In the genomic region with DNA sequence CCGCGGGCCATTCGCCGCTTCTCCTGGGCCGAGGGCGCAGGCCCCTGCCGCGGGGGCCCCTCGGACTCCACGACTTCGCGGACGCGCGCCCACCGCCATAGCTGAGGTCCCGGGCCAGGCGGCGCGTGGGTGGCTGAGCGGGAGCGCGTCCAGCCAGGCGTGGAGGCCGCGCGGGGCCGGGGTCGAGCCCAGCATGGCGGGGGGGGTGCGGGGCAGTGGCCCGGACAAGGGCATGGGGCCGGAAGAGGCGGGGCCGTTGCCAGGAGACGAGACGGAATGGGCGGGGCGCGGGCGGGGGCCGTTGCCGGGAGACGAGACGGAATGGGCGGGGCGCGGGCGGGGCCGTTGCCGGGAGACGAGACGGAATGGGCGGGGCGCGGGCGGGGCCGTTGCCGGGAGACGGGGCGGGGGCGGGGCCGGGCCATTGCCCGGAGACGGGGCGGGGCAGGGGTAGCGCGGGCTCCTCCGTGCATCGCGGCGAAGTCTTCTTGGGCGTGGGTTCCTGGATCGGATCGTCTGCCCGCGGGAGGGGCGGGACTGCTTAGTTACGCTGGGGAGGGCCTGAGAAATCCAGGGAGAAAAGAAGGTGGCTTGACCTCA, we compare ENCODE assay signal across 1 cellular context.
TF ChIP-seq lines count a peak whose summit lies in the region.

No MANE protein-coding gene starts in this region.

TF ChIP-seq in endothelial cell of umbilical vein, 7 proteins besides CTCF, POLR2A, EP300 and RAD21:
- TF ChIP-seq EZH2 (IDR thresholded peaks at IDR 0.05; ENCODE audit: borderline replicate concordance, low read depth, low read length, severe bottlenecking) (no peak), FOS (IDR thresholded peaks at IDR 0.05; ENCODE audit: borderline replicate concordance, insufficient read depth, low read length) (no peak), JUN (IDR thresholded peaks at IDR 0.05; ENCODE audit: borderline replicate concordance, insufficient read depth, insufficient read length, low read depth) (no peak), POLR2AphosphoS5 (IDR thresholded peaks at IDR 0.05; ENCODE audit: insufficient read depth, low read depth, low read length) (no peak), GATA2 (IDR thresholded peaks at IDR 0.05; ENCODE audit: insufficient read depth, insufficient read length, low read depth, low read length) (no peak), MYC (IDR thresholded peaks at IDR 0.05; ENCODE audit: low read depth, low read length) (no peak)
- TF ChIP-seq, protein P1, sequence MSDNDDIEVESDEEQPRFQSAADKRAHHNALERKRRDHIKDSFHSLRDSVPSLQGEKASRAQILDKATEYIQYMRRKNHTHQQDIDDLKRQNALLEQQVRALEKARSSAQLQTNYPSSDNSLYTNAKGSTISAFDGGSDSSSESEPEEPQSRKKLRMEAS (IDR thresholded peaks at IDR 0.05; ENCODE audit: insufficient read depth, insufficient read length) = no peak
